In the genomic region with DNA sequence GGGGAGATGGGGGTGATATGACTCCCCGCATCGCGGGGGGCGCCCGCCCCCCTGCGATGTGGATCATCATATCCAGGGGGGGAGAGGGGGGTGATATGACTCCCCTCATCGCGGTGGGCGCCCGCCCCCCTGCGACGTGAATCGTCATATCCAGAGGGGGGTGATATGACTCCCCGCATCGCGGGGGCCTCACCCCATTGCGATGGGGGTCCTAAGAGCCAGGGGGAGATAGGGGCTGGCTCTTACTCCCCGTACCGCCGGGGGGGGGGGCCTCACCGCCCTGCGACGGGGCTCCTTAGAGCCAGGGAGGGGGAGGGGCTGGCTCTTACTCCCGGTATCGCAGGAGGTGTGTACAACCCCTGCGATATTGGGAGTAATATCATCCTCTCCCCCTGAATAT, we compare ENCODE assay signal across 11 cellular contexts. TPM values are rescaled to one million over a fixed set of nuclear protein-coding genes. Genes with fewer than 3 reads are reported as not detected.
DNase-seq lines count a peak whose midpoint lies in the region; ATAC-seq lines count a peak whose summit lies in the region.
"Not testable (repeated sequence)": the region's sequence is repeated elsewhere in the genome, so short reads cannot be mapped to it uniquely, and the experiment has no call there.
"Had no signal": no experiment of that assay in that cellular context is flagged by ENCODE, and none has a peak within 500 bp of the region (broad histone marks: within the 10 kb centered on the region; RNA-seq: fewer than 3 reads in every experiment).

No MANE protein-coding gene starts in this region.

- H3K27me3 ChIP-seq in H7 (ENCODE audit: control insufficient read depth, insufficient read depth, low read length), result not testable (repeated sequence)

- POLR2A ChIA-PET in activated CD4-positive, alpha-beta T cell treated with anti-CD3 and anti-CD28 coated beads for 36 hours (lab: Charles Lee); activated CD4-positive, alpha-beta memory T cell treated with anti-CD3 and anti-CD28 coated beads for 36 hours (lab: Charles Lee); activated CD8-positive, alpha-beta T cell treated with anti-CD3 and anti-CD28 coated beads, Interleukin-2, amount 10 ng/mL, durations not matched to agents 7 days and 5 days (lab: Charles Lee): not testable (repeated sequence)

- peak; percentile 39 for DNase-seq in H7
- DNase-seq in activated CD4-positive, alpha-beta T cell treated with anti-CD3 and anti-CD28 coated beads for 36 hours, result peak; percentile 34
- DNase-seq in activated CD4-positive, alpha-beta memory T cell treated with anti-CD3 and anti-CD28 coated beads for 36 hours, result peak; percentile 14
- DNase-seq in activated CD8-positive, alpha-beta T cell treated with anti-CD3 and anti-CD28 coated beads, Interleukin-2, amount 10 ng/mL, durations not matched to agents 7 days and 5 days, result peak; percentile 37
- DNase-seq in activated naive CD4-positive, alpha-beta T cell treated with anti-CD3 and anti-CD28 coated beads, Interleukin-2, amount 50 U/mL, for 72 hours (ENCODE audit: low spot score in 2 of 2), result not testable (repeated sequence)

- not testable (repeated sequence) for H3K4me1 Mint-ChIP-seq in activated CD4-positive, alpha-beta T cell treated with anti-CD3 and anti-CD28 coated beads for 36 hours; activated CD4-positive, alpha-beta memory T cell treated with anti-CD3 and anti-CD28 coated beads for 36 hours (ENCODE audit: low read depth); activated CD8-positive, alpha-beta T cell treated with anti-CD3 and anti-CD28 coated beads, Interleukin-2, amount 10 ng/mL, durations not matched to agents 7 days and 5 days (ENCODE audit: low read depth)

- H3K4me3 ChIP-seq in H7 (ENCODE audit: insufficient read depth, low read depth, low read length), result not testable (repeated sequence)

- not testable (repeated sequence) for H3K36me3 ChIP-seq in H7 (replicated peaks; ENCODE audit: control insufficient read depth, insufficient read depth, low read length)

- H3K27me3 Mint-ChIP-seq in activated CD4-positive, alpha-beta T cell treated with anti-CD3 and anti-CD28 coated beads for 36 hours, result peaks cover 10% of the 10 kb centered on the region
- not testable (repeated sequence) for H3K27me3 Mint-ChIP-seq in activated CD4-positive, alpha-beta memory T cell treated with anti-CD3 and anti-CD28 coated beads for 36 hours; activated CD8-positive, alpha-beta T cell treated with anti-CD3 and anti-CD28 coated beads, Interleukin-2, amount 10 ng/mL, durations not matched to agents 7 days and 5 days (ENCODE audit: low read depth)

- H3K4me3 Mint-ChIP-seq in activated CD4-positive, alpha-beta T cell treated with anti-CD3 and anti-CD28 coated beads for 36 hours; activated CD4-positive, alpha-beta memory T cell treated with anti-CD3 and anti-CD28 coated beads for 36 hours; activated CD8-positive, alpha-beta T cell treated with anti-CD3 and anti-CD28 coated beads, Interleukin-2, amount 10 ng/mL, durations not matched to agents 7 days and 5 days: not testable (repeated sequence)

- H3K36me3 Mint-ChIP-seq in activated CD4-positive, alpha-beta T cell treated with anti-CD3 and anti-CD28 coated beads for 36 hours (ENCODE audit: low read depth); activated CD4-positive, alpha-beta memory T cell treated with anti-CD3 and anti-CD28 coated beads for 36 hours; activated CD8-positive, alpha-beta T cell treated with anti-CD3 and anti-CD28 coated beads, Interleukin-2, amount 10 ng/mL, durations not matched to agents 7 days and 5 days (ENCODE audit: low read depth); activated naive CD4-positive, alpha-beta T cell treated with anti-CD3 and anti-CD28 coated beads, Interleukin-2, amount 50 U/mL, for 72 hours: not testable (repeated sequence)

- not testable (repeated sequence) for H3K27ac Mint-ChIP-seq in activated CD4-positive, alpha-beta T cell treated with anti-CD3 and anti-CD28 coated beads for 36 hours; activated CD4-positive, alpha-beta memory T cell treated with anti-CD3 and anti-CD28 coated beads for 36 hours; activated CD8-positive, alpha-beta T cell treated with anti-CD3 and anti-CD28 coated beads, Interleukin-2, amount 10 ng/mL, durations not matched to agents 7 days and 5 days; activated naive CD4-positive, alpha-beta T cell treated with anti-CD3 and anti-CD28 coated beads, Interleukin-2, amount 50 U/mL, for 72 hours

- CTCF ChIA-PET in activated CD4-positive, alpha-beta T cell treated with anti-CD3 and anti-CD28 coated beads for 36 hours (lab: Charles Lee); activated CD4-positive, alpha-beta memory T cell treated with anti-CD3 and anti-CD28 coated beads for 36 hours (lab: Charles Lee); activated CD8-positive, alpha-beta T cell treated with anti-CD3 and anti-CD28 coated beads, Interleukin-2, amount 10 ng/mL, durations not matched to agents 7 days and 5 days (lab: Charles Lee): not testable (repeated sequence)

- intact Hi-C loops in activated CD4-positive, alpha-beta T cell treated with anti-CD3 and anti-CD28 coated beads for 36 hours (cut with DNase I, micrococcal nuclease), result loop anchor here in 1 of 2 experiments (5.0 kb wide), 1 partner anchor 1097 kb away; no protein-coding TSS in a partner anchor
- intact Hi-C loops in activated CD4-positive, alpha-beta memory T cell treated with anti-CD3 and anti-CD28 coated beads for 36 hours (cut with micrococcal nuclease), result loop anchor here (5.0 kb wide), 1 partner anchor 33 kb away; no protein-coding TSS in a partner anchor

- H3K9me3 Mint-ChIP-seq in activated CD4-positive, alpha-beta T cell treated with anti-CD3 and anti-CD28 coated beads for 36 hours (ENCODE audit: low read depth); activated CD4-positive, alpha-beta memory T cell treated with anti-CD3 and anti-CD28 coated beads for 36 hours; activated CD8-positive, alpha-beta T cell treated with anti-CD3 and anti-CD28 coated beads, Interleukin-2, amount 10 ng/mL, durations not matched to agents 7 days and 5 days (ENCODE audit: insufficient read depth): not testable (repeated sequence)
- H3K9me3 Mint-ChIP-seq in activated naive CD4-positive, alpha-beta T cell treated with anti-CD3 and anti-CD28 coated beads, Interleukin-2, amount 50 U/mL, for 72 hours, result peaks cover 5 to 16% of the 10 kb centered on the region in 2 donors

- not testable (repeated sequence) for ATAC-seq in activated CD4-positive, alpha-beta T cell treated with anti-CD3 and anti-CD28 coated beads for 36 hours
- peak; percentile 15 for ATAC-seq in activated CD8-positive, alpha-beta T cell treated with anti-CD3 and anti-CD28 coated beads, Interleukin-2, amount 10 ng/mL, durations not matched to agents 7 days and 5 days
- peak; percentile 33 to 61 for ATAC-seq in activated naive CD4-positive, alpha-beta T cell treated with anti-CD3 and anti-CD28 coated beads, Interleukin-2, amount 50 U/mL, for 72 hours

RNA-seq across cellular contexts. Expression of a gene that starts 54.5 kb away (rescaled TPM):
- total RNA-seq in H7 (2014; rRNA removed; shearing (Covaris generic)), result not detected in 2 replicates
- total RNA-seq in activated CD4-positive, alpha-beta T cell treated with anti-CD3 and anti-CD28 coated beads for 36 hours, result not detected
- total RNA-seq in activated CD4-positive, alpha-beta memory T cell treated with anti-CD3 and anti-CD28 coated beads for 36 hours, result not detected
- total RNA-seq in activated CD8-positive, alpha-beta T cell treated with anti-CD3 and anti-CD28 coated beads, Interleukin-2, amount 10 ng/mL, durations not matched to agents 7 days and 5 days, result not detected
- total RNA-seq in activated naive CD4-positive, alpha-beta T cell treated with anti-CD3 and anti-CD28 coated beads, Interleukin-2, amount 50 U/mL, for 72 hours, result not detected
- total RNA-seq: A172; B cell; Caco-2; Calu3; CD4-positive, alpha-beta T cell; CD8-positive, alpha-beta T cell had no signal
